In the genomic region with DNA sequence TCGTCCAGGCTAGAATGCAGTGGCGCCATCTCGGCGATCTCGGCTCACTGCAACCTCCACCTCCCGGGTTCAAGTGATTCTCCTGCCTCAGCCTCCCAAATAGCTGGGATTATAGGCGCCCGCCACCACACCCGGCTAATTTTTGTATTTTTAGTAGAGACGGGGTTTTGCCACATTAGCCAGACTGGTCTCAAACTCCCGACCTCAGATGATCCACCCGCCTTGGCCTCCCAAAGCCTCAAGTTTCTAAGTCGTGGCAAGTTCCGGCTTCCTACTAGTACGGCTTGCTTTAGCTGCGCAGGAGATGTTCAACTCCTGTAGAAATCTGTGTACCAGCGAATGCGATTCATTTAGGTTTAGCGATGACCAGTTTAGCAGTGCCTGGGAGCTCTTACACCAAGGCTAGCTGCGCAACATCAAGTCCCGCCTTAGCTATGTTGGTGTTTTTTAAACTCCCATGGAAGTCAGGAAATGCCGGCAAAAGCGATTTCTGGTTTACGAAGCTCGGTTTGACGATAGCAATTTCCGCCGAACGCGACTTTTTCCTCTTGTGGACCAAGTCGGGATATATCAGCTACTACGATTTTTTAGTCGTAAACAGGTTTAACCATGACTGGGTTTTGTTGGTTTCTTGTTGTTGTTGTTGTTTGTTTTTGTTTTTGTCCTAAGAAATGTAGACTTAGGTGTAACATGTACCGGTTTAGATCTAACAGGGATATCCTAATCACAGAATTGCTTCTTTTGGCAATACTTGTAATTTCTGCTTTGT, we compare ENCODE assay signal across 8 cellular contexts. TPM values are rescaled to one million over a fixed set of nuclear protein-coding genes. Genes with fewer than 3 reads are reported as not detected.
DNase-seq lines count a peak whose midpoint lies in the region; ATAC-seq and TF ChIP-seq lines count a peak whose summit lies in the region.

No MANE protein-coding gene starts in this region.

- no peak for TF ChIP-seq POLR2A in breast epithelium (IDR thresholded peaks at IDR 0.05)
- no peak for TF ChIP-seq POLR2A in adrenal gland (IDR thresholded peaks at IDR 0.05)

- H3K4me3 Mint-ChIP-seq in MCF 10A (ENCODE audit: unreplicated experiment) (no peak overlapping the region), immature natural killer cell (peak overlapping the region; percentile 87 to 100 (median 99))

- H3K27ac ChIP-seq in breast epithelium (peak overlapping the region; percentile 81 to 91), adrenal gland (peak overlapping the region; percentile 87 to 98 (median 94))

- H3K36me3 Mint-ChIP-seq in MCF 10A (ENCODE audit: insufficient read depth, unreplicated experiment) (no peaks in the 10 kb centered on the region), immature natural killer cell (no peaks in the 10 kb centered on the region)

- H3K27ac Mint-ChIP-seq in MCF 10A (ENCODE audit: low read depth, unreplicated experiment), result no peak overlapping the region
- peak overlapping the region; percentile 100 for H3K27ac Mint-ChIP-seq in immature natural killer cell

- BruUV-seq in MCF 10A (replicated peaks; lab: Mats Ljungman, UMichigan), result no TSS peak

- peak overlapping the region; percentile 61 to 84 (median 72) for H3K4me3 ChIP-seq in breast epithelium
- H3K4me3 ChIP-seq in adrenal gland, result peak overlapping the region in 3 of 4 donors; percentile 22 to 61 (median 30)

- no peaks in the 10 kb centered on the region for H3K4me1 Mint-ChIP-seq in MCF 10A (ENCODE audit: insufficient read depth, unreplicated experiment)
- H3K4me1 Mint-ChIP-seq in immature natural killer cell, result peaks cover 51 to 56% of the 10 kb centered on the region in 2 donors

- H3K27me3 ChIP-seq in breast epithelium, result peaks cover 0 to 69% of the 10 kb centered on the region in 2 donors
- H3K27me3 ChIP-seq in adrenal gland, result no peaks in the 10 kb centered on the region

- H3K27me3 Mint-ChIP-seq in MCF 10A (ENCODE audit: insufficient read depth, unreplicated experiment) (no peaks in the 10 kb centered on the region), immature natural killer cell (ENCODE audit: low read depth in 3 of 3) (peaks cover 37 to 53% (median 47%) of the 10 kb centered on the region in 3 donors)

- ATAC-seq in GM19023 (IDR thresholded peaks at IDR 0.05; ENCODE audit: unreplicated experiment), result no peak

- intact Hi-C loops in breast epithelium (cut with DNase I; ENCODE audit: low total_unique reads), result no loop called here
- intact Hi-C loops in MCF 10A (cut with micrococcal nuclease), result no loop called here
- intact Hi-C loops in adrenal gland (cut with DNase I), result loop anchor here (2.0 to 5.0 kb wide), 4 partner anchors 41 to 49 kb away; a partner anchor contains a TSS

- WGBS in adrenal gland, 4 donors, result 12 to 16% (median 14%) methylated on average over 29 to 34 of the region's 34 CpGs

- H3K36me3 ChIP-seq in breast epithelium (no peaks in the 10 kb centered on the region), adrenal gland (replicated peaks in 1 of 2) (no peaks in the 10 kb centered on the region)

- no peaks in the 10 kb centered on the region for H3K4me1 ChIP-seq in breast epithelium
- H3K4me1 ChIP-seq in adrenal gland (replicated peaks in 1 of 2), result no peaks in the 10 kb centered on the region

- H3K9me3 Mint-ChIP-seq in MCF 10A (ENCODE audit: unreplicated experiment) (no peaks in the 10 kb centered on the region), immature natural killer cell (no peaks in the 10 kb centered on the region)

- peaks cover 0 to 17% of the 10 kb centered on the region in 2 donors for H3K9me3 ChIP-seq in breast epithelium
- no peaks in the 10 kb centered on the region for H3K9me3 ChIP-seq in adrenal gland (replicated peaks in 1 of 3)

- POLR2A ChIA-PET in MCF 10A (lab: Yijun Ruan, JAX), result no interaction called here

- CTCF ChIA-PET in MCF 10A (lab: Yijun Ruan, JAX), result interaction anchor here (0.6 to 0.9 kb wide), 2 partner anchors 49 to 1150 kb away, joined by 3 to 4 read pairs; no protein-coding TSS in a partner anchor

- DNase-seq in breast epithelium (ENCODE audit: low spot score in 2 of 2) (no peak), MCF 10A (ENCODE audit: unreplicated experiment) (no peak), RPMI7951 (ENCODE audit: low read depth) (peak; percentile 79), adrenal gland (peak in 5 of 7 donors; percentile 32 to 67 (median 40)), immature natural killer cell (peak; percentile 75 to 81 (median 80)), RKO (ENCODE audit: low spot score) (no peak)
- peak; percentile 30 for DNase-seq in stimulated activated CD4-positive, alpha-beta T cell treated with anti-CD3 and anti-CD28 coated beads, Interleukin-4, amount 100 ng/mL, for 1 hour

- TF ChIP-seq CTCF in breast epithelium (IDR thresholded peaks at IDR 0.05) (no peak), MCF 10A (IDR thresholded peaks at IDR 0.05; ENCODE audit: unreplicated experiment) (no peak), adrenal gland (IDR thresholded peaks at IDR 0.05) (peak in 3 of 6 experiments; percentile 9 to 30 (median 28))

RNA-seq across cellular contexts. Expression of a gene that starts 46.4 kb away (rescaled TPM):
- 1 to 10 TPM; 3.2 to 5.4 (median 4.6) TPM for total RNA-seq in breast epithelium
- 0.98 and 1.3 TPM in 2 replicates for total RNA-seq in MCF 10A (2022)
- total RNA-seq in RPMI7951 (2014; rRNA removed; shearing (Covaris generic)), result 2.6 and 3.2 TPM in 2 replicates
- total RNA-seq in adrenal gland, result 1 to 10 TPM in 7 of 8 donors, under 1 TPM in 1; 0.30 to 3.7 (median 2.8) TPM
- polyA plus RNA-seq in adrenal gland, result 1 to 10 TPM in 2 of 3 donors, under 1 TPM in 1; 0.55 to 5.2 (median 3.5) TPM
- polyA plus RNA-seq in immature natural killer cell, result 10 to 100 TPM; 35.3 to 53.0 (median 44.3) TPM

Comparison
In these comparisons a context has a peak if more than half of its experiments do, and no peak if none do; other contexts are left out.
1. DNase-seq: peak in RPMI7951 (single experiment), adrenal gland (5 of 7), immature natural killer cell (3 of 3) and stimulated activated CD4-positive, alpha-beta T cell treated with anti-CD3 and anti-CD28 coated beads, Interleukin-4, amount 100 ng/mL, for 1 hour (single experiment); none in breast epithelium (0 of 2), MCF 10A (single experiment) and RKO (single experiment).
2. intact Hi-C loops: an anchor here in adrenal gland (2.0 to 5.0 kb wide); none called in breast epithelium and MCF 10A.